9 cellular contexts compared by ENCODE assay signal in genomic region chr4:150960079-150960478, GRCh38. TPM values are rescaled to one million over a fixed set of nuclear protein-coding genes. Genes with fewer than 3 reads are reported as not detected.
A peak's percentile ranks its signal among the peaks of the same experiment; 100 is the strongest.
DNase-seq lines count a peak whose midpoint lies in the region; ATAC-seq and TF ChIP-seq lines count a peak whose summit lies in the region.
"Had no signal": no experiment of that assay in that cellular context is flagged by ENCODE, and none has a peak within 500 bp of the region (broad histone marks: within the 10 kb centered on the region; RNA-seq: fewer than 3 reads in every experiment).

No MANE protein-coding gene starts in this region.

- ATAC-seq in left lobe of liver (peak; percentile 93), HG03280 (IDR thresholded peaks at IDR 0.05; ENCODE audit: unreplicated experiment) (no peak)

- in situ Hi-C loops in astrocyte of the spinal cord (cut with HindIII; ENCODE audit: low sequenced_read_pairs), result no loop called here

- H3K4me3 ChIP-seq in astrocyte of the spinal cord (ENCODE audit: low read depth, low read length), result no peak overlapping the region
- H3K4me3 ChIP-seq in coronary artery, result no peak overlapping the region

- H3K27ac ChIP-seq in coronary artery, result no peak overlapping the region

- peak; percentile 47 for TF ChIP-seq CTCF in astrocyte of the spinal cord (IDR thresholded peaks at IDR 0.05; ENCODE audit: low read depth, low read length)
- no peak for TF ChIP-seq CTCF in coronary artery (IDR thresholded peaks at IDR 0.05)

- DNase-seq in COLO829 (ENCODE audit: low spot score) (peak; percentile 36), HuH-7 (ENCODE audit: low spot score) (peak; percentile 34), astrocyte of the spinal cord (ENCODE audit: low read depth, low spot score) (no peak), left lobe of liver (ENCODE audit: low spot score) (no peak), coronary artery (ENCODE audit: low spot score) (no peak)
- no peak for DNase-seq in activated effector memory CD4-positive, alpha-beta T cell treated with anti-CD3 and anti-CD28 coated beads, Interleukin-2, amount 50 U/mL, for 16 hours
- DNase-seq in activated naive CD4-positive, alpha-beta T cell (lab: John Stamatoyannopoulos, UW), result no peak
- DNase-seq: NCI-H1436 had no signal

RNA-seq across cellular contexts. Expression of gene LRBA, which starts 55.0 kb away (rescaled TPM):
- total RNA-seq in left lobe of liver, result 26.7 TPM

Comparison
In these comparisons a context has a peak if more than half of its experiments do, and no peak if none do; other contexts are left out.
1. DNase-seq: peak in COLO829 (single experiment) and HuH-7 (single experiment); none in astrocyte of the spinal cord (single experiment), left lobe of liver (single experiment), activated effector memory CD4-positive, alpha-beta T cell treated with anti-CD3 and anti-CD28 coated beads, Interleukin-2, amount 50 U/mL, for 16 hours (single experiment), coronary artery (single experiment) and activated naive CD4-positive, alpha-beta T cell (0 of 4).